ENCODE assay signal across 16 cellular contexts in genomic region chr1:25560788-25561187, GRCh38. TPM values are rescaled to one million over a fixed set of nuclear protein-coding genes. Genes with fewer than 3 reads are reported as not detected.
DNase-seq lines count a peak whose midpoint lies in the region; ATAC-seq and TF ChIP-seq lines count a peak whose summit lies in the region.
"Had no signal": no experiment of that assay in that cellular context is flagged by ENCODE, and none has a peak within 500 bp of the region (broad histone marks: within the 10 kb centered on the region; RNA-seq: fewer than 3 reads in every experiment).

No MANE protein-coding gene starts in this region.

- peaks cover 32% of the 10 kb centered on the region for H3K36me3 ChIP-seq in CD8-positive, alpha-beta memory T cell (ENCODE audit: insufficient read depth, low read length)
- no peaks in the 10 kb centered on the region for H3K36me3 ChIP-seq in uterus
- H3K36me3 ChIP-seq: WERI-Rb-1 had no signal

- peak overlapping the region; percentile 29 for H3K4me3 ChIP-seq in CD8-positive, alpha-beta memory T cell (ENCODE audit: low read length)
- H3K4me3 ChIP-seq in skin epidermis (no peak overlapping the region), uterus (no peak overlapping the region)
- H3K4me3 ChIP-seq: GM23338, left ventricle myocardium inferior, MG63 had no signal

- no peaks in the 10 kb centered on the region for H3K9me3 ChIP-seq in CD8-positive, alpha-beta memory T cell (ENCODE audit: low read length)
- H3K9me3 ChIP-seq in T-helper 17 cell (ENCODE audit: control insufficient read depth, low read length, poor library complexity, severe bottlenecking) (no peaks in the 10 kb centered on the region), uterus (no peaks in the 10 kb centered on the region)
- H3K9me3 ChIP-seq: left ventricle myocardium inferior, MG63 had no signal

- peak overlapping the region in 5 of 7 donors; percentile 65 to 96 (median 90) for H3K4me3 Mint-ChIP-seq in CD8-positive, alpha-beta memory T cell
- H3K4me3 Mint-ChIP-seq in T-helper 17 cell = no peak overlapping the region
- H3K4me3 Mint-ChIP-seq in effector memory CD8-positive, alpha-beta T cell = peak overlapping the region; percentile 86 to 90
- H3K4me3 Mint-ChIP-seq: GM23338, nephron had no signal

- TF ChIP-seq POLR2A in uterus (IDR thresholded peaks at IDR 0.05) = no peak

- no peaks in the 10 kb centered on the region for H3K9me3 Mint-ChIP-seq in CD8-positive, alpha-beta memory T cell
- no peaks in the 10 kb centered on the region for H3K9me3 Mint-ChIP-seq in effector memory CD8-positive, alpha-beta T cell
- H3K9me3 Mint-ChIP-seq: GM23338, nephron had no signal

- intact Hi-C loops in uterus (cut with DNase I; ENCODE audit: low total_unique reads) = no loop called here

- CTCF ChIA-PET in CD8-positive, alpha-beta memory T cell (lab: Charles Lee) = no interaction called here

- no peaks in the 10 kb centered on the region for H3K27me3 ChIP-seq in CD8-positive, alpha-beta memory T cell (ENCODE audit: insufficient read depth, low read length, poor library complexity, severe bottlenecking)
- H3K27me3 ChIP-seq in uterus = no peaks in the 10 kb centered on the region
- H3K27me3 ChIP-seq: MG63 had no signal

- no peak overlapping the region for H3K27ac ChIP-seq in CD8-positive, alpha-beta memory T cell (ENCODE audit: low read depth, low read length)
- peak overlapping the region in 16 of 21 experiments; percentile 4 to 89 (median 60) for H3K27ac ChIP-seq in skin epidermis
- H3K27ac ChIP-seq in uterus = no peak overlapping the region
- H3K27ac ChIP-seq: WERI-Rb-1 had no signal

- TF ChIP-seq CTCF in uterus (IDR thresholded peaks at IDR 0.05) = no peak

- H3K4me1 Mint-ChIP-seq in CD8-positive, alpha-beta memory T cell = peaks cover 87 to 98% (median 97%) of the 10 kb centered on the region in 3 donors
- H3K4me1 Mint-ChIP-seq in T-helper 17 cell = peaks cover 58% of the 10 kb centered on the region
- H3K4me1 Mint-ChIP-seq in effector memory CD8-positive, alpha-beta T cell (ENCODE audit: low read depth in 2 of 2) = peaks cover 44 to 59% of the 10 kb centered on the region in 2 donors

- peaks cover 97% of the 10 kb centered on the region for H3K4me1 ChIP-seq in CD8-positive, alpha-beta memory T cell (ENCODE audit: insufficient read depth, low read length)
- no peaks in the 10 kb centered on the region for H3K4me1 ChIP-seq in uterus

- no peaks in the 10 kb centered on the region for H3K27me3 Mint-ChIP-seq in CD8-positive, alpha-beta memory T cell
- no peaks in the 10 kb centered on the region for H3K27me3 Mint-ChIP-seq in T-helper 17 cell
- no peaks in the 10 kb centered on the region for H3K27me3 Mint-ChIP-seq in effector memory CD8-positive, alpha-beta T cell

- no peak for ATAC-seq in T-helper 17 cell
- no peak for ATAC-seq in effector memory CD8-positive, alpha-beta T cell (replicated peaks)
- ATAC-seq: GM23338 had no signal

- peaks cover 4 to 78% (median 26%) of the 10 kb centered on the region in 3 donors for H3K36me3 Mint-ChIP-seq in CD8-positive, alpha-beta memory T cell
- peaks cover 5% of the 10 kb centered on the region for H3K36me3 Mint-ChIP-seq in T-helper 17 cell (ENCODE audit: low read depth)
- H3K36me3 Mint-ChIP-seq in effector memory CD8-positive, alpha-beta T cell (ENCODE audit: insufficient read depth) = peaks cover 11% of the 10 kb centered on the region

- peak overlapping the region; percentile 65 to 99 (median 96) for H3K27ac Mint-ChIP-seq in CD8-positive, alpha-beta memory T cell
- peak overlapping the region; percentile 95 for H3K27ac Mint-ChIP-seq in T-helper 17 cell
- peak overlapping the region; percentile 92 to 96 for H3K27ac Mint-ChIP-seq in effector memory CD8-positive, alpha-beta T cell
- H3K27ac Mint-ChIP-seq: GM23338, nephron had no signal

- no peak for DNase-seq in CD8-positive, alpha-beta memory T cell
- DNase-seq in T-helper 17 cell = no peak
- DNase-seq in effector memory CD8-positive, alpha-beta T cell = no peak
- no peak for DNase-seq in NCI-H2171 (lab: John Stamatoyannopoulos, UW)
- DNase-seq in stimulated activated CD4-positive, alpha-beta T cell treated with anti-CD3 and anti-CD28 coated beads, Interleukin-4, amount 100 ng/mL, for 1 hour = no peak
- DNase-seq in uterus = no peak
- DNase-seq: activated CD8-positive, alpha-beta memory T cell treated with anti-CD3 and anti-CD28 coated beads, Interleukin-2, amount 50 U/mL, for 48 hours; amniotic stem cell; left ventricle myocardium inferior; MG63; NCI-H69; WERI-Rb-1 had no signal

- POLR2A ChIA-PET in CD8-positive, alpha-beta memory T cell (lab: Charles Lee) = interaction anchor here (1.6 to 2.1 kb wide), 2 partner anchors 12 to 15 kb away, joined by 7 read pairs; no protein-coding TSS in a partner anchor

RNA-seq across cellular contexts. Expression of gene LDLRAP1, which starts 17.4 kb away (rescaled TPM):
- 10 to 100 TPM; 21.1 to 22.0 TPM for total RNA-seq in CD8-positive, alpha-beta memory T cell
- 302 TPM for polyA plus RNA-seq in CD8-positive, alpha-beta memory T cell
- total RNA-seq in T-helper 17 cell (10 to 100 TPM; 90.3 to 96.6 TPM), uterus (10 to 100 TPM in 1 of 4 donors, 1 to 10 TPM in 3; 1.2 to 26.6 (median 7.7) TPM)

RNA-seq across cellular contexts. Expression of gene MAN1C1, which starts 55.8 kb away (rescaled TPM):
- 1 to 10 TPM; 2.8 to 3.6 TPM for total RNA-seq in CD8-positive, alpha-beta memory T cell
- polyA plus RNA-seq in CD8-positive, alpha-beta memory T cell = 5.6 TPM
- total RNA-seq in T-helper 17 cell (10 to 100 TPM; 16.9 to 27.3 TPM), uterus (10 to 100 TPM in 1 of 4 donors, 1 to 10 TPM in 3; 5.0 to 31.1 (median 7.9) TPM)
- total RNA-seq: HT1080 had no signal

Comparison
In these comparisons a context has a peak if more than half of its experiments do, and no peak if none do; other contexts are left out.
1. H3K27ac ChIP-seq: peak in skin epidermis (16 of 21); none in CD8-positive, alpha-beta memory T cell (single experiment) and uterus (0 of 2).
2. Peak in every context shown above with its lines, with median percentiles within 50 percentile points of each other: H3K27ac Mint-ChIP-seq.